ENCODE assay signal across 18 cellular contexts in genomic region chr22:25360891-25361645, GRCh38.
DNase-seq lines count a peak whose midpoint lies in the region; ATAC-seq and TF ChIP-seq lines count a peak whose summit lies in the region.
"Had no signal": no experiment of that assay in that cellular context is flagged by ENCODE, and none has a peak within 500 bp of the region (broad histone marks: within the 10 kb centered on the region; RNA-seq: fewer than 3 reads in every experiment).

No MANE protein-coding gene starts in this region.

- 96% methylated on average over 15 of the region's 15 CpGs for WGBS in sigmoid colon, 2 donors

- no peak for TF ChIP-seq EP300 in sigmoid colon (IDR thresholded peaks at IDR 0.05)

- no peaks in the 10 kb centered on the region for H3K27me3 ChIP-seq in sigmoid colon

- DNase-seq in cardiac septum (ENCODE audit: low spot score) (peak; percentile 39), left ventricle myocardium superior (no peak), left lobe of liver (ENCODE audit: low spot score) (peak; percentile 39), sigmoid colon (peak; percentile 45)
- DNase-seq: AML-193, COR-L47, DMS 273 treated with DMSO at 0.1 percent for 48 hours, DND-41, MM.1S, NCI-H1092, NCI-H146, NCI-H510A treated with DMSO at 0.1 percent for 48 hours, NCI-H774, OCI-M1, SIG-M5 had no signal

- no peaks in the 10 kb centered on the region for H3K9me3 ChIP-seq in sigmoid colon

- no peak overlapping the region for H3K27ac ChIP-seq in sigmoid colon

- no peak overlapping the region for H3K4me3 ChIP-seq in sigmoid colon

- intact Hi-C loops in cardiac septum (cut with DNase I) (loop anchor here (5.0 kb wide), 3 partner anchors 41 to 86 kb away; no protein-coding TSS in a partner anchor), left ventricle myocardium superior (cut with micrococcal nuclease) (loop anchor here (10.0 kb wide), 1 partner anchor 64 kb away; no protein-coding TSS in a partner anchor), sigmoid colon (cut with DNase I) (loop anchor here (5.0 kb wide), 2 partner anchors 86 to 411 kb away; no protein-coding TSS in a partner anchor)

- no peak for ATAC-seq in left ventricle myocardium superior
- no peak for ATAC-seq in left lobe of liver
- ATAC-seq in GM21390 (IDR thresholded peaks at IDR 0.05; ENCODE audit: unreplicated experiment): no peak
- ATAC-seq in HG03521 (IDR thresholded peaks at IDR 0.05; ENCODE audit: unreplicated experiment): no peak
- ATAC-seq in HG03159 (IDR thresholded peaks at IDR 0.05; ENCODE audit: unreplicated experiment): no peak

- TF ChIP-seq CTCF in sigmoid colon (IDR thresholded peaks at IDR 0.05): no peak

- H3K36me3 ChIP-seq in sigmoid colon: peaks cover 0 to 35% (median 8%) of the 10 kb centered on the region in 4 donors

- peaks cover 0 to 15% (median 4%) of the 10 kb centered on the region in 4 donors for H3K4me1 ChIP-seq in sigmoid colon

- no peak for TF ChIP-seq POLR2A in sigmoid colon (IDR thresholded peaks at IDR 0.05)
